In the genomic region with DNA sequence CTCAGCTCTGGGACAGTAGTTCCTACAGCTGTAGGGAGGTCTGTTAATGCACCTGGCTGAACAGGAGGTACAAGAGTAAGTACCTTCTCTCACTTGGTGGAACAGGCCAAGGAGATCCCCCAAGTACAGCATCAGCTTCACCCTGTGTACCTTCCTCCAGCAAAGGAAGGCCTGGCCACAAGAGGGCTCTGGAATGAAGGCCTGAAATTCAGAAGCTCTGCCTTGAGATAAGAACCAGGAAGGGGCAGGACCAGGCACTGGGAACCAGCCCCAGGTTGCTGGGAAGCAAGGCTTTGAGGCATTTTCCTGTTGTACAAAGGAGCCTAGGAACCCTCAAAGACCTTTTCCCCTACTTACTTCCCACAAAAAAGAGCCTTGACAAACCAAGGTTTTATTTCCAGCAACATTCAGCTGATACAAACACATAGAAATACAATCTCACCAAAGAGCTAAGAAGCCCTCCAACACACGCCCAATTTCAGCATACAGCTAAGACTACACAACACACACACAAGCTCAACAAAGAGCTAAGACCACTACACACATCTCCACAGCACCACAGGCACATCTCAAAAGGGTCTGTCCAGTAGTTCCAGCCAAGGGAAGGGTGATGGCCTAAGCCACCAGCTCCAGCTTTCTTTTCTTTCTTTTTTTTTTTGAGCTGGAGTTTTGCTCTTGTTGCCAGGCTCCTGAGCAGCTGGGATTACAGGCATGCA, we compare ENCODE assay signal across 1 cellular context.
TF ChIP-seq lines count a peak whose summit lies in the region.

No MANE protein-coding gene starts in this region.

TF ChIP-seq in endothelial cell of umbilical vein, 7 proteins besides CTCF, POLR2A, EP300 and RAD21:
- TF ChIP-seq, protein P1, sequence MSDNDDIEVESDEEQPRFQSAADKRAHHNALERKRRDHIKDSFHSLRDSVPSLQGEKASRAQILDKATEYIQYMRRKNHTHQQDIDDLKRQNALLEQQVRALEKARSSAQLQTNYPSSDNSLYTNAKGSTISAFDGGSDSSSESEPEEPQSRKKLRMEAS (IDR thresholded peaks at IDR 0.05; ENCODE audit: insufficient read depth, insufficient read length): no peak
- TF ChIP-seq POLR2AphosphoS5 (IDR thresholded peaks at IDR 0.05; ENCODE audit: insufficient read depth, low read depth, low read length) (no peak), EZH2 (IDR thresholded peaks at IDR 0.05; ENCODE audit: borderline replicate concordance, low read depth, low read length, severe bottlenecking) (no peak), MYC (IDR thresholded peaks at IDR 0.05; ENCODE audit: low read depth, low read length) (no peak), GATA2 (IDR thresholded peaks at IDR 0.05; ENCODE audit: insufficient read depth, insufficient read length, low read depth, low read length) (peak; percentile 72)
TF ChIP-seq in endothelial cell of umbilical vein: peak in this region for 1.
